9 cellular contexts compared by ENCODE assay signal in the genomic region with DNA sequence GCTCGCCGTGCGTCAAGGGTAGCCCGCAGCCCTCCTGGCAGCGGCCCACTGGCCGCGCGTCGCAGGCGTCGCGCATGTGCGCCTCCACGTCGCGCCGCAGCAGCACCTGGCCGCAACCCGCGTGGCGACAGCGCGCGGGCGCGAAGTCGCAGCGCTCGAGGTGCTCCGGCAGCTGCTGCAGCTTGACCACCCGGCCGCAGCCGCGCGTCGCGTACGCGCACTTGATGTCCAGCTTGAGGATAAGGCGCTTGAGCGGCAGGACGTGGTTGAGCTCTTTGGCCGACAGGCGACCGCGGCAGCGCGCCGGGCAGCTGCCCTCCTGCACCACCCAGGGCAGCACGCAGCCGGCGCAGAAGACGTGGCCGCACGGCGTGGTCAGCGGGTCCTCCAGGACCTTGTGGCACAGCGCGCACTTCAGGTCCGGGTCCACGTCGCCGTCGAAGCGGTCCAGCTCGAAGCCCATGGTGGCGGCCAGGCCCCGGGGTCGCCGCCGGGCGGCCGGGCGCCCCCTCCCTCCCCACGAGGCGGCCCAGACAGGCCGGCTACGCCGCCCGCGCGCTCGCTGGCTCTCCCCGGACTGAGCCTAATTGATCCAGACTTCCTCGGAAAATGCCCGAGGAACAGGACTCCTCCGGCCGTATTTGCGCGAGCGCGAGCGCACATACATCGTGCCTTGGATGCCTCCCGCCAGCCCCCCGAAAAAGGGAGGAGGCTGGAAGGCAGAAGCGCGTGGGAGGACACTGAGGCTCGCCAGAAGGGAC. TPM values are rescaled to one million over a fixed set of nuclear protein-coding genes. Genes with fewer than 3 reads are reported as not detected.
DNase-seq lines count a peak whose midpoint lies in the region; ATAC-seq and TF ChIP-seq lines count a peak whose summit lies in the region.
"Had no signal": no experiment of that assay in that cellular context is flagged by ENCODE, and none has a peak within 500 bp of the region (broad histone marks: within the 10 kb centered on the region; RNA-seq: fewer than 3 reads in every experiment).

A gene (minus strand): TSS at position 579 of the 761 bp plus-strand sequence.

- CTCF ChIA-PET in A673 (lab: Charles Lee), result interaction anchor here (1.1 kb wide), 1 partner anchor 116 kb away, joined by 3 read pairs; no protein-coding TSS in a partner anchor

- TF ChIP-seq CTCF in A673 (conservative IDR thresholded peaks at IDR 0.05; ENCODE audit: low read depth, low read length) (no peak), coronary artery (IDR thresholded peaks at IDR 0.05) (no peak), testis (IDR thresholded peaks at IDR 0.05) (no peak)

- intact Hi-C loops in A673 (cut with micrococcal nuclease; ENCODE audit: unreplicated experiment), result no loop called here
- intact Hi-C loops in testis (cut with DNase I; ENCODE audit: low total_unique reads), result no loop called here

- H3K27ac ChIP-seq in A673 (ENCODE audit: low read depth, low read length, poor library complexity, severe bottlenecking) (no peak within 1 kb of the TSS), coronary artery (peak within 1 kb of the TSS; percentile 89 to 90), testis (peak within 1 kb of the TSS; percentile 56 to 82)

- TF ChIP-seq POLR2A in testis (IDR thresholded peaks at IDR 0.05), result no peak

- H3K36me3 ChIP-seq in A673 (ENCODE audit: insufficient read depth, low read length, poor library complexity, severe bottlenecking) (no peaks in the 10 kb centered on the region), testis (ENCODE audit: low read depth, missing control alignments) (no peaks in the 10 kb centered on the region)

- 1% methylated on average over 85 of the region's 99 CpGs; no CpG with 5 or more reads in 1 of the 2 donors for WGBS in testis, 2 donors

- DNase-seq in A673 (ENCODE audit: low spot score) (peak; percentile 11), NCI-H1092 treated with DMSO at 0.1 percent for 48 hours (lab: John Stamatoyannopoulos, UW) (peak; percentile 36), coronary artery (ENCODE audit: low spot score) (peak; percentile 81), left lobe of liver (ENCODE audit: low spot score) (peak; percentile 48), testis (peak; percentile 81), germinal center (ENCODE audit: low spot score) (no peak)
- DNase-seq in activated CD4-positive, alpha-beta T cell treated with anti-CD3 and anti-CD28 coated beads for 4 hours, result no peak

- H3K4me3 ChIP-seq in A673 (ENCODE audit: low read depth, low read length, poor library complexity, severe bottlenecking) (peak within 1 kb of the TSS; percentile 26), coronary artery (peak within 1 kb of the TSS; percentile 84), testis (peak within 1 kb of the TSS; percentile 63 to 72)

- H3K9me3 ChIP-seq in A673 (ENCODE audit: low read depth, low read length, poor library complexity, severe bottlenecking), result no peaks in the 10 kb centered on the region
- no peaks in the 10 kb centered on the region for H3K9me3 ChIP-seq in testis

- BruUV-seq in A673 (replicated peaks; lab: Mats Ljungman, UMichigan), result no TSS peak

- no peaks in the 10 kb centered on the region for H3K4me1 ChIP-seq in A673 (ENCODE audit: insufficient read depth, low read length, poor library complexity, severe bottlenecking)
- H3K4me1 ChIP-seq in testis, result peaks cover 3% of the 10 kb centered on the region

- POLR2A ChIA-PET in A673 (lab: Charles Lee; ENCODE audit: low non-redundant PET), result no interaction called here

- H3K27me3 ChIP-seq in A673 (replicated peaks; ENCODE audit: insufficient read depth, low read depth, low read length, poor library complexity) (peaks cover 9% of the 10 kb centered on the region), testis (no peaks in the 10 kb centered on the region)

- ATAC-seq in left lobe of liver (peak; percentile 70), HG02571 (IDR thresholded peaks at IDR 0.05; ENCODE audit: unreplicated experiment) (no peak)

RNA-seq across cellular contexts. Expression of the gene that starts here (rescaled TPM):
- 0.24 and 0.31 TPM in 2 replicates for total RNA-seq in A673 (2021)
- 1.3 TPM for total RNA-seq in left lobe of liver
- 10 to 100 TPM; 23.1 to 30.8 TPM for total RNA-seq in testis
- polyA plus RNA-seq in testis (ENCODE audit: insufficient read depth, low read depth, low replicate concordance), result 15.8 TPM
- total RNA-seq: activated CD8-positive, alpha-beta memory T cell treated with anti-CD3 and anti-CD28 coated beads for 36 hours had no signal

Comparison
In these comparisons a context has a peak if more than half of its experiments do, and no peak if none do; other contexts are left out.
1. RNA of the gene that starts here (total RNA-seq): 23.1 to 30.8 TPM in testis; 1.3 TPM in left lobe of liver (single experiment) and 0.24 to 0.31 TPM in A673; every median in the first group is over 10 times any median in the second.
2. Peak in DNase-seq and H3K4me3 ChIP-seq in A673; RNA of the gene not detected or under 1 TPM.
3. DNase-seq: peak in NCI-H1092 treated with DMSO at 0.1 percent for 48 hours (single experiment), coronary artery (single experiment), left lobe of liver (single experiment) and testis (single experiment); none in germinal center (single experiment) and activated CD4-positive, alpha-beta T cell treated with anti-CD3 and anti-CD28 coated beads for 4 hours (0 of 2).
4. H3K4me3 ChIP-seq: peak in every context shown above with its lines; median percentile 84 in coronary artery; 68 in testis; 26 in A673.